ENCODE assay signal across 8 cellular contexts in genomic region chr1:192810253-192810880, GRCh38. TPM values are rescaled to one million over a fixed set of nuclear protein-coding genes. Genes with fewer than 3 reads are reported as not detected.
DNase-seq lines count a peak whose midpoint lies in the region; ATAC-seq, FAIRE-seq and TF ChIP-seq lines count a peak whose summit lies in the region.

No MANE protein-coding gene starts in this region.

- H3K27me3 ChIP-seq in pancreas: no peaks in the 10 kb centered on the region

- DNase-seq in G401 (ENCODE audit: low spot score) (peak; percentile 28), HEK293T (ENCODE audit: extremely low spot score) (no peak), SHP77 treated with DMSO at 0.1 percent for 48 hours (lab: John Stamatoyannopoulos, UW) (peak; percentile 26), epithelial cell of proximal tubule (ENCODE audit: low read depth) (no peak), pancreas (peak in 2 of 6 donors; percentile 35), NCI-H187 (lab: John Stamatoyannopoulos, UW) (no peak), lower leg skin (ENCODE audit: low spot score in 2 of 2) (no peak), posterior vena cava (ENCODE audit: low spot score) (no peak)

- CTCF ChIA-PET in HEK293T (lab: Yijun Ruan, JAX): interaction anchor here (1.1 kb wide), 1 partner anchor 209 kb away, joined by 3 read pairs; no protein-coding TSS in a partner anchor

- no peaks in the 10 kb centered on the region for H3K9me3 ChIP-seq in pancreas

- intact Hi-C loops in pancreas (cut with DNase I) (no loop called here), lower leg skin (cut with DNase I; ENCODE audit: low total_unique reads) (no loop called here), posterior vena cava (cut with DNase I) (no loop called here)

- ATAC-seq in pancreas: no peak

- POLR2A ChIA-PET in HEK293T (lab: Yijun Ruan, JAX): interaction anchor here (1.1 kb wide), 1 partner anchor 9 kb away, joined by 3 read pairs; no protein-coding TSS in a partner anchor

- WGBS in pancreas, 2 donors: 52 to 61% methylated on average over 5 of the region's 5 CpGs
- 73 to 76% methylated on average over 5 of the region's 5 CpGs for WGBS in lower leg skin, 2 donors

- H3K4me3 ChIP-seq in epithelial cell of proximal tubule (ENCODE audit: low read depth, low read length) (peak overlapping the region; percentile 94), pancreas (peak overlapping the region in 2 of 4 donors; percentile 60 to 64), lower leg skin (ENCODE audit: low read depth, poor library complexity, severe bottlenecking) (no peak overlapping the region)

- H3K4me1 ChIP-seq in pancreas: peaks cover 8 to 42% (median 24%) of the 10 kb centered on the region in 3 donors

- H3K36me3 ChIP-seq in pancreas: peaks cover 0 to 23% (median 0%) of the 10 kb centered on the region in 3 donors

- in situ Hi-C loops in G401 (cut with HindIII; ENCODE audit: low sequenced_read_pairs): loop anchor here (25.0 kb wide), 1 partner anchor 202 kb away; no protein-coding TSS in a partner anchor

- TF ChIP-seq POLR2A in lower leg skin (IDR thresholded peaks at IDR 0.05): no peak

- no peak for FAIRE-seq in pancreas (lab: Jason Lieb, UNC)

- no peak for TF ChIP-seq CTCF in epithelial cell of proximal tubule (conservative IDR thresholded peaks at IDR 0.05; ENCODE audit: low read depth, low read length)
- no peak for TF ChIP-seq CTCF in pancreas (IDR thresholded peaks at IDR 0.05)
- TF ChIP-seq CTCF in lower leg skin (IDR thresholded peaks at IDR 0.05): no peak

- peak overlapping the region in 3 of 4 donors; percentile 90 to 98 (median 97) for H3K27ac ChIP-seq in pancreas

TF ChIP-seq in HEK293T, 16 proteins besides CTCF, POLR2A, EP300 and RAD21:
- TF ChIP-seq, protein P1, sequence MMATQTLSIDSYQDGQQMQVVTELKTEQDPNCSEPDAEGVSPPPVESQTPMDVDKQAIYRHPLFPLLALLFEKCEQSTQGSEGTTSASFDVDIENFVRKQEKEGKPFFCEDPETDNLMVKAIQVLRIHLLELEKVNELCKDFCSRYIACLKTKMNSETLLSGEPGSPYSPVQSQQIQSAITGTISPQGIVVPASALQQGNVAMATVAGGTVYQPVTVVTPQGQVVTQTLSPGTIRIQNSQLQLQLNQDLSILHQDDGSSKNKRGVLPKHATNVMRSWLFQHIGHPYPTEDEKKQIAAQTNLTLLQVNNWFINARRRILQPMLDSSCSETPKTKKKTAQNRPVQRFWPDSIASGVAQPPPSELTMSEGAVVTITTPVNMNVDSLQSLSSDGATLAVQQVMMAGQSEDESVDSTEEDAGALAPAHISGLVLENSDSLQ (IDR thresholded peaks at IDR 0.05): peak; percentile 63
- TF ChIP-seq FOXA1 (IDR thresholded peaks at IDR 0.05) (no peak), SP1 (IDR thresholded peaks at IDR 0.05) (no peak), TARDBP (IDR thresholded peaks at IDR 0.05) (no peak), ELF4 (IDR thresholded peaks at IDR 0.05) (no peak), LEF1 (IDR thresholded peaks at IDR 0.05; ENCODE audit: borderline replicate concordance) (no peak), L3MBTL2 (conservative IDR thresholded peaks at IDR 0.05) (no peak), FOXM1 (IDR thresholded peaks at IDR 0.05; ENCODE audit: borderline replicate concordance) (no peak), ZNF384 (IDR thresholded peaks at IDR 0.05) (no peak), ARNT (IDR thresholded peaks at IDR 0.05) (no peak), CTBP1 (IDR thresholded peaks at IDR 0.05; ENCODE audit: borderline replicate concordance) (peak; percentile 17; the same call in 1 of the 2 replicates), NFRKB (IDR thresholded peaks at IDR 0.05) (no peak), FOXK2 (IDR thresholded peaks at IDR 0.05) (no peak), HDGF (IDR thresholded peaks at IDR 0.05; ENCODE audit: borderline replicate concordance) (no peak), SUZ12 (IDR thresholded peaks at IDR 0.05) (no peak)

RNA-seq across cellular contexts. Expression of gene RGS2, which starts 1.5 kb away (rescaled TPM):
- 27.8 and 40.3 TPM in 2 replicates for total RNA-seq in G401 (2014; rRNA removed; shearing (Covaris generic))
- total RNA-seq in epithelial cell of proximal tubule (6.3 and 7.5 TPM in 2 replicates), pancreas (100 to 1,000 TPM in 2 of 6 donors, 10 to 100 TPM in 3, 1 to 10 TPM in 1; 9.2 to 534 (median 17.0) TPM), lower leg skin (10 to 100 TPM; 24.5 to 54.1 (median 29.0) TPM), posterior vena cava (10 to 100 TPM; 70.8 to 96.2 TPM)
- 100 to 1,000 TPM in 1 of 2 donors, 10 to 100 TPM in 1; 94.5 to 311 TPM for polyA plus RNA-seq in pancreas

Comparison
In these comparisons a context has a peak if more than half of its experiments do, and no peak if none do; other contexts are left out.
1. DNase-seq: peak in G401 (single experiment) and SHP77 treated with DMSO at 0.1 percent for 48 hours (single experiment); none in HEK293T (single experiment), epithelial cell of proximal tubule (single experiment), NCI-H187 (0 of 2), lower leg skin (0 of 2) and posterior vena cava (single experiment).